ENCODE assay signal across 1 cellular context in genomic region chr3:127791221-127791913, GRCh38.
TF ChIP-seq lines count a peak whose summit lies in the region.

No MANE protein-coding gene starts in this region.

TF ChIP-seq in K562, 482 proteins besides CTCF, POLR2A, EP300 and RAD21 (continued from another document):
- no peak for TF ChIP-seq HNRNPK (IDR thresholded peaks at IDR 0.05; ENCODE audit: low read depth, low read length, poor library complexity, severe bottlenecking)
